Comparison of ENCODE assay signal across 2 cellular contexts in the genomic region with DNA sequence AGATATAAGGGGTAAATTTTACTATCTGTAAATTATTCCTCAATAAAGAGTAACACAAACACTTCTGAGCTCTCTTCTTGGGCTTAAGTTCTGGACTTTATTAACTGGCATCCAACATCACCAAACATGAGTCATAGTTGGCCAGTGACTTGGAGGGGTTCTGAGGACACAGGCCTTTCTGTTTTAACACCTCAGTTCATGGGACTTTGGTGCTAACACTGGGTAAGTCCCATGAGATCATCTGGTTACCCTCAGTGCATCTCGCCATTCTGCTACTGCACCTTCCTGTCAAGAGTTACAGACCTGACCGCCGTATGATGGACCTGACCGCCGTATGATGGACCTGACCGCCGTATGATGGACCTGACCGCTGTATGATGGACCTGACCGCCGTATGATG.
TF ChIP-seq lines count a peak whose summit lies in the region.

No MANE protein-coding gene starts in this region.

TF ChIP-seq in GM23338, 12 proteins besides CTCF, POLR2A, EP300 and RAD21 (continued from another document):
- TF ChIP-seq, protein P1, sequence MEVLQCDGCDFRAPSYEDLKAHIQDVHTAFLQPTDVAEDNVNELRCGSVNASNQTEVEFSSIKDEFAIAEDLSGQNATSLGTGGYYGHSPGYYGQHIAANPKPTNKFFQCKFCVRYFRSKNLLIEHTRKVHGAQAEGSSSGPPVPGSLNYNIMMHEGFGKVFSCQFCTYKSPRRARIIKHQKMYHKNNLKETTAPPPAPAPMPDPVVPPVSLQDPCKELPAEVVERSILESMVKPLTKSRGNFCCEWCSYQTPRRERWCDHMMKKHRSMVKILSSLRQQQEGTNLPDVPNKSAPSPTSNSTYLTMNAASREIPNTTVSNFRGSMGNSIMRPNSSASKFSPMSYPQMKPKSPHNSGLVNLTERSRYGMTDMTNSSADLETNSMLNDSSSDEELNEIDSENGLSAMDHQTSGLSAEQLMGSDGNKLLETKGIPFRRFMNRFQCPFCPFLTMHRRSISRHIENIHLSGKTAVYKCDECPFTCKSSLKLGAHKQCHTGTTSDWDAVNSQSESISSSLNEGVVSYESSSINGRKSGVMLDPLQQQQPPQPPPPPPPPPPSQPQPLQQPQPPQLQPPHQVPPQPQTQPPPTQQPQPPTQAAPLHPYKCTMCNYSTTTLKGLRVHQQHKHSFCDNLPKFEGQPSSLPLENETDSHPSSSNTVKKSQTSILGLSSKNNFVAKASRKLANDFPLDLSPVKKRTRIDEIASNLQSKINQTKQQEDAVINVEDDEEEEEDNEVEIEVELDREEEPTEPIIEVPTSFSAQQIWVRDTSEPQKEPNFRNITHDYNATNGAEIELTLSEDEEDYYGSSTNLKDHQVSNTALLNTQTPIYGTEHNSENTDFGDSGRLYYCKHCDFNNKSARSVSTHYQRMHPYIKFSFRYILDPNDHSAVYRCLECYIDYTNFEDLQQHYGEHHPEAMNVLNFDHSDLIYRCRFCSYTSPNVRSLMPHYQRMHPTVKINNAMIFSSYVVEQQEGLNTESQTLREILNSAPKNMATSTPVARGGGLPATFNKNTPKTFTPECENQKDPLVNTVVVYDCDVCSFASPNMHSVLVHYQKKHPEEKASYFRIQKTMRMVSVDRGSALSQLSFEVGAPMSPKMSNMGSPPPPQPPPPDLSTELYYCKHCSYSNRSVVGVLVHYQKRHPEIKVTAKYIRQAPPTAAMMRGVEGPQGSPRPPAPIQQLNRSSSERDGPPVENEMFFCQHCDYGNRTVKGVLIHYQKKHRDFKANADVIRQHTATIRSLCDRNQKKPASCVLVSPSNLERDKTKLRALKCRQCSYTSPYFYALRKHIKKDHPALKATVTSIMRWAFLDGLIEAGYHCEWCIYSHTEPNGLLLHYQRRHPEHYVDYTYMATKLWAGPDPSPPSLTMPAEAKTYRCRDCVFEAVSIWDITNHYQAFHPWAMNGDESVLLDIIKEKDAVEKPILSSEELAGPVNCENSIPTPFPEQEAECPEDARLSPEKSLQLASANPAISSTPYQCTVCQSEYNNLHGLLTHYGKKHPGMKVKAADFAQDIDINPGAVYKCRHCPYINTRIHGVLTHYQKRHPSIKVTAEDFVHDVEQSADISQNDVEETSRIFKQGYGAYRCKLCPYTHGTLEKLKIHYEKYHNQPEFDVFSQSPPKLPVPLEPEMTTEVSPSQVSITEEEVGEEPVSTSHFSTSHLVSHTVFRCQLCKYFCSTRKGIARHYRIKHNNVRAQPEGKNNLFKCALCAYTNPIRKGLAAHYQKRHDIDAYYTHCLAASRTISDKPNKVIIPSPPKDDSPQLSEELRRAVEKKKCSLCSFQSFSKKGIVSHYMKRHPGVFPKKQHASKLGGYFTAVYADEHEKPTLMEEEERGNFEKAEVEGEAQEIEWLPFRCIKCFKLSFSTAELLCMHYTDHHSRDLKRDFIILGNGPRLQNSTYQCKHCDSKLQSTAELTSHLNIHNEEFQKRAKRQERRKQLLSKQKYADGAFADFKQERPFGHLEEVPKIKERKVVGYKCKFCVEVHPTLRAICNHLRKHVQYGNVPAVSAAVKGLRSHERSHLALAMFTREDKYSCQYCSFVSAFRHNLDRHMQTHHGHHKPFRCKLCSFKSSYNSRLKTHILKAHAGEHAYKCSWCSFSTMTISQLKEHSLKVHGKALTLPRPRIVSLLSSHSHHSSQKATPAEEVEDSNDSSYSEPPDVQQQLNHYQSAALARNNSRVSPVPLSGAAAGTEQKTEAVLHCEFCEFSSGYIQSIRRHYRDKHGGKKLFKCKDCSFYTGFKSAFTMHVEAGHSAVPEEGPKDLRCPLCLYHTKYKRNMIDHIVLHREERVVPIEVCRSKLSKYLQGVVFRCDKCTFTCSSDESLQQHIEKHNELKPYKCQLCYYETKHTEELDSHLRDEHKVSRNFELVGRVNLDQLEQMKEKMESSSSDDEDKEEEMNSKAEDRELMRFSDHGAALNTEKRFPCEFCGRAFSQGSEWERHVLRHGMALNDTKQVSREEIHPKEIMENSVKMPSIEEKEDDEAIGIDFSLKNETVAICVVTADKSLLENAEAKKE (CRISPR knock-in tag; IDR thresholded peaks at IDR 0.05) = no peak
- no peak for TF ChIP-seq EZH2phosphoT487 (IDR thresholded peaks at IDR 0.05; ENCODE audit: unreplicated experiment)
- TF ChIP-seq NANOG (IDR thresholded peaks at IDR 0.05; ENCODE audit: borderline replicate concordance) = no peak
- TF ChIP-seq, protein P2, sequence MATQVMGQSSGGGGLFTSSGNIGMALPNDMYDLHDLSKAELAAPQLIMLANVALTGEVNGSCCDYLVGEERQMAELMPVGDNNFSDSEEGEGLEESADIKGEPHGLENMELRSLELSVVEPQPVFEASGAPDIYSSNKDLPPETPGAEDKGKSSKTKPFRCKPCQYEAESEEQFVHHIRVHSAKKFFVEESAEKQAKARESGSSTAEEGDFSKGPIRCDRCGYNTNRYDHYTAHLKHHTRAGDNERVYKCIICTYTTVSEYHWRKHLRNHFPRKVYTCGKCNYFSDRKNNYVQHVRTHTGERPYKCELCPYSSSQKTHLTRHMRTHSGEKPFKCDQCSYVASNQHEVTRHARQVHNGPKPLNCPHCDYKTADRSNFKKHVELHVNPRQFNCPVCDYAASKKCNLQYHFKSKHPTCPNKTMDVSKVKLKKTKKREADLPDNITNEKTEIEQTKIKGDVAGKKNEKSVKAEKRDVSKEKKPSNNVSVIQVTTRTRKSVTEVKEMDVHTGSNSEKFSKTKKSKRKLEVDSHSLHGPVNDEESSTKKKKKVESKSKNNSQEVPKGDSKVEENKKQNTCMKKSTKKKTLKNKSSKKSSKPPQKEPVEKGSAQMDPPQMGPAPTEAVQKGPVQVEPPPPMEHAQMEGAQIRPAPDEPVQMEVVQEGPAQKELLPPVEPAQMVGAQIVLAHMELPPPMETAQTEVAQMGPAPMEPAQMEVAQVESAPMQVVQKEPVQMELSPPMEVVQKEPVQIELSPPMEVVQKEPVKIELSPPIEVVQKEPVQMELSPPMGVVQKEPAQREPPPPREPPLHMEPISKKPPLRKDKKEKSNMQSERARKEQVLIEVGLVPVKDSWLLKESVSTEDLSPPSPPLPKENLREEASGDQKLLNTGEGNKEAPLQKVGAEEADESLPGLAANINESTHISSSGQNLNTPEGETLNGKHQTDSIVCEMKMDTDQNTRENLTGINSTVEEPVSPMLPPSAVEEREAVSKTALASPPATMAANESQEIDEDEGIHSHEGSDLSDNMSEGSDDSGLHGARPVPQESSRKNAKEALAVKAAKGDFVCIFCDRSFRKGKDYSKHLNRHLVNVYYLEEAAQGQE (IDR thresholded peaks at IDR 0.05; ENCODE audit: unreplicated experiment) = no peak
- no peak for TF ChIP-seq EZH2 (IDR thresholded peaks at IDR 0.05; ENCODE audit: low read depth, unreplicated experiment)
- no peak for TF ChIP-seq CREB1 (CRISPR knock-in tag; IDR thresholded peaks at IDR 0.05; ENCODE audit: low read depth)
- no peak for TF ChIP-seq ZNF331 (CRISPR knock-in tag; IDR thresholded peaks at IDR 0.05; ENCODE audit: low read depth)

TF ChIP-seq in SK-N-SH treated with all-trans-retinoic acid at 6 μM for 48 hours, 23 proteins besides CTCF, POLR2A, EP300 and RAD21 (continued from another document):
- TF ChIP-seq, protein P3, sequence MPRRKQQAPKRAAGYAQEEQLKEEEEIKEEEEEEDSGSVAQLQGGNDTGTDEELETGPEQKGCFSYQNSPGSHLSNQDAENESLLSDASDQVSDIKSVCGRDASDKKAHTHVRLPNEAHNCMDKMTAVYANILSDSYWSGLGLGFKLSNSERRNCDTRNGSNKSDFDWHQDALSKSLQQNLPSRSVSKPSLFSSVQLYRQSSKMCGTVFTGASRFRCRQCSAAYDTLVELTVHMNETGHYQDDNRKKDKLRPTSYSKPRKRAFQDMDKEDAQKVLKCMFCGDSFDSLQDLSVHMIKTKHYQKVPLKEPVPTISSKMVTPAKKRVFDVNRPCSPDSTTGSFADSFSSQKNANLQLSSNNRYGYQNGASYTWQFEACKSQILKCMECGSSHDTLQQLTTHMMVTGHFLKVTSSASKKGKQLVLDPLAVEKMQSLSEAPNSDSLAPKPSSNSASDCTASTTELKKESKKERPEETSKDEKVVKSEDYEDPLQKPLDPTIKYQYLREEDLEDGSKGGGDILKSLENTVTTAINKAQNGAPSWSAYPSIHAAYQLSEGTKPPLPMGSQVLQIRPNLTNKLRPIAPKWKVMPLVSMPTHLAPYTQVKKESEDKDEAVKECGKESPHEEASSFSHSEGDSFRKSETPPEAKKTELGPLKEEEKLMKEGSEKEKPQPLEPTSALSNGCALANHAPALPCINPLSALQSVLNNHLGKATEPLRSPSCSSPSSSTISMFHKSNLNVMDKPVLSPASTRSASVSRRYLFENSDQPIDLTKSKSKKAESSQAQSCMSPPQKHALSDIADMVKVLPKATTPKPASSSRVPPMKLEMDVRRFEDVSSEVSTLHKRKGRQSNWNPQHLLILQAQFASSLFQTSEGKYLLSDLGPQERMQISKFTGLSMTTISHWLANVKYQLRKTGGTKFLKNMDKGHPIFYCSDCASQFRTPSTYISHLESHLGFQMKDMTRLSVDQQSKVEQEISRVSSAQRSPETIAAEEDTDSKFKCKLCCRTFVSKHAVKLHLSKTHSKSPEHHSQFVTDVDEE (CRISPR knock-in tag; IDR thresholded peaks at IDR 0.05) = no peak
- TF ChIP-seq RARB (CRISPR knock-in tag; IDR thresholded peaks at IDR 0.05) = no peak
- no peak for TF ChIP-seq TOX (CRISPR knock-in tag; IDR thresholded peaks at IDR 0.05; ENCODE audit: borderline replicate concordance)
- TF ChIP-seq ZNF8 (CRISPR knock-in tag; IDR thresholded peaks at IDR 0.05) = no peak
- no peak for TF ChIP-seq PPARA (CRISPR knock-in tag; IDR thresholded peaks at IDR 0.05; ENCODE audit: borderline replicate concordance)
- TF ChIP-seq, protein P4, sequence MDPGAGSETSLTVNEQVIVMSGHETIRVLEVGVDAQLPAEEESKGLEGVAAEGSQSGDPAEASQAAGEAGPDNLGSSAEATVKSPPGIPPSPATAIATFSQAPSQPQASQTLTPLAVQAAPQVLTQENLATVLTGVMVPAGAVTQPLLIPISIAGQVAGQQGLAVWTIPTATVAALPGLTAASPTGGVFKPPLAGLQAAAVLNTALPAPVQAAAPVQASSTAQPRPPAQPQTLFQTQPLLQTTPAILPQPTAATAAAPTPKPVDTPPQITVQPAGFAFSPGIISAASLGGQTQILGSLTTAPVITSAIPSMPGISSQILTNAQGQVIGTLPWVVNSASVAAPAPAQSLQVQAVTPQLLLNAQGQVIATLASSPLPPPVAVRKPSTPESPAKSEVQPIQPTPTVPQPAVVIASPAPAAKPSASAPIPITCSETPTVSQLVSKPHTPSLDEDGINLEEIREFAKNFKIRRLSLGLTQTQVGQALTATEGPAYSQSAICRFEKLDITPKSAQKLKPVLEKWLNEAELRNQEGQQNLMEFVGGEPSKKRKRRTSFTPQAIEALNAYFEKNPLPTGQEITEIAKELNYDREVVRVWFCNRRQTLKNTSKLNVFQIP (CRISPR knock-in tag; IDR thresholded peaks at IDR 0.05; ENCODE audit: borderline replicate concordance, low read depth) = no peak
- TF ChIP-seq ESRRG (CRISPR knock-in tag; IDR thresholded peaks at IDR 0.05) = no peak
- TF ChIP-seq SNAI2 (CRISPR knock-in tag; IDR thresholded peaks at IDR 0.05) = no peak
- TF ChIP-seq ZFP3 (CRISPR knock-in tag; IDR thresholded peaks at IDR 0.05) = no peak
- TF ChIP-seq BACH2 (CRISPR knock-in tag; IDR thresholded peaks at IDR 0.05; ENCODE audit: borderline replicate concordance) = no peak
- TF ChIP-seq CSDC2 (CRISPR knock-in tag; IDR thresholded peaks at IDR 0.05) = no peak
- TF ChIP-seq, protein P5, sequence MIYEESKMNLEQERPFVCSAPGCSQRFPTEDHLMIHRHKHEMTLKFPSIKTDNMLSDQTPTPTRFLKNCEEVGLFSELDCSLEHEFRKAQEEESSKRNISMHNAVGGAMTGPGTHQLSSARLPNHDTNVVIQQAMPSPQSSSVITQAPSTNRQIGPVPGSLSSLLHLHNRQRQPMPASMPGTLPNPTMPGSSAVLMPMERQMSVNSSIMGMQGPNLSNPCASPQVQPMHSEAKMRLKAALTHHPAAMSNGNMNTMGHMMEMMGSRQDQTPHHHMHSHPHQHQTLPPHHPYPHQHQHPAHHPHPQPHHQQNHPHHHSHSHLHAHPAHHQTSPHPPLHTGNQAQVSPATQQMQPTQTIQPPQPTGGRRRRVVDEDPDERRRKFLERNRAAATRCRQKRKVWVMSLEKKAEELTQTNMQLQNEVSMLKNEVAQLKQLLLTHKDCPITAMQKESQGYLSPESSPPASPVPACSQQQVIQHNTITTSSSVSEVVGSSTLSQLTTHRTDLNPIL (CRISPR knock-in tag; IDR thresholded peaks at IDR 0.05; ENCODE audit: low read depth) = no peak
- no peak for TF ChIP-seq ARNTL (CRISPR knock-in tag; IDR thresholded peaks at IDR 0.05; ENCODE audit: borderline replicate concordance, low read depth)
TF ChIP-seq in SK-N-SH treated with all-trans-retinoic acid at 6 μM for 48 hours: peak in this region for 0.
